Comparison of ENCODE assay signal across 27 cellular contexts in genomic region chr18:78006006-78006802, GRCh38.
"Had no signal": no experiment of that assay in that cellular context is flagged by ENCODE, and none has a peak within 500 bp of the region (broad histone marks: within the 10 kb centered on the region; RNA-seq: fewer than 3 reads in every experiment).

No MANE protein-coding gene starts in this region.

- H3K4me3 Mint-ChIP-seq: activated CD8-positive, alpha-beta memory T cell treated with anti-CD3 and anti-CD28 coated beads, Interleukin-2, amount 10 ng/mL, durations not matched to agents 7 days and 5 days; activated CD8-positive, alpha-beta T cell treated with anti-CD3 and anti-CD28 coated beads, Interleukin-2, amount 10 ng/mL, durations not matched to agents 7 days and 5 days; activated naive CD4-positive, alpha-beta T cell treated with anti-CD3 and anti-CD28 coated beads for 36 hours; activated naive CD8-positive, alpha-beta T cell treated with anti-CD3 and anti-CD28 coated beads for 36 hours; immature natural killer cell; naive thymus-derived CD8-positive, alpha-beta T cell had no signal

- H3K36me3 Mint-ChIP-seq: activated naive CD8-positive, alpha-beta T cell treated with anti-CD3 and anti-CD28 coated beads for 36 hours had no signal

- H3K36me3 ChIP-seq: adrenal gland, esophagus squamous epithelium, heart right ventricle, neutrophil, spleen, suprapubic skin, tibial artery had no signal

- ATAC-seq: activated CD8-positive, alpha-beta memory T cell treated with anti-CD3 and anti-CD28 coated beads, Interleukin-2, amount 10 ng/mL, durations not matched to agents 7 days and 5 days; activated CD8-positive, alpha-beta T cell treated with anti-CD3 and anti-CD28 coated beads, Interleukin-2, amount 10 ng/mL, durations not matched to agents 7 days and 5 days; body of pancreas; heart right ventricle; naive thymus-derived CD8-positive, alpha-beta T cell had no signal

- FAIRE-seq: colon, endometrium, kidney had no signal

- H3K4me1 Mint-ChIP-seq: activated CD8-positive, alpha-beta memory T cell treated with anti-CD3 and anti-CD28 coated beads, Interleukin-2, amount 10 ng/mL, durations not matched to agents 7 days and 5 days; activated naive CD8-positive, alpha-beta T cell treated with anti-CD3 and anti-CD28 coated beads for 36 hours; immature natural killer cell; naive thymus-derived CD8-positive, alpha-beta T cell had no signal

- H3K4me1 ChIP-seq: adrenal gland, body of pancreas, esophagus squamous epithelium, heart right ventricle, spleen, suprapubic skin, tibial artery had no signal

- H3K27ac Mint-ChIP-seq: activated CD8-positive, alpha-beta memory T cell treated with anti-CD3 and anti-CD28 coated beads, Interleukin-2, amount 10 ng/mL, durations not matched to agents 7 days and 5 days; activated CD8-positive, alpha-beta T cell treated with anti-CD3 and anti-CD28 coated beads, Interleukin-2, amount 10 ng/mL, durations not matched to agents 7 days and 5 days; activated naive CD4-positive, alpha-beta T cell treated with anti-CD3 and anti-CD28 coated beads for 36 hours; activated naive CD8-positive, alpha-beta T cell treated with anti-CD3 and anti-CD28 coated beads for 36 hours; immature natural killer cell; naive thymus-derived CD8-positive, alpha-beta T cell had no signal

- H3K4me3 ChIP-seq: adrenal gland, body of pancreas, esophagus squamous epithelium, heart right ventricle, spleen, suprapubic skin, tibial artery had no signal

- H3K9me3 ChIP-seq: adrenal gland, body of pancreas, esophagus squamous epithelium, neutrophil, suprapubic skin, tibial artery had no signal

- H3K27me3 ChIP-seq: adrenal gland, body of pancreas, tibial artery had no signal

- H3K27ac ChIP-seq: adrenal gland, body of pancreas, epithelial cell of prostate, esophagus squamous epithelium, heart right ventricle, neutrophil, spleen, suprapubic skin, tibial artery had no signal

- DNase-seq: activated CD4-positive, alpha-beta T cell treated with anti-CD3 and anti-CD28 coated beads, Interleukin-2, amount 50 U/mL, for 1 hour; activated CD8-positive, alpha-beta memory T cell treated with anti-CD3 and anti-CD28 coated beads, Interleukin-2, amount 10 ng/mL, durations not matched to agents 7 days and 5 days; activated CD8-positive, alpha-beta T cell treated with anti-CD3 and anti-CD28 coated beads, Interleukin-2, amount 10 ng/mL, durations not matched to agents 7 days and 5 days; activated effector memory CD4-positive, alpha-beta T cell treated with Interleukin-2 at 50 U/mL for 16 hours; activated naive CD4-positive, alpha-beta T cell treated with anti-CD3 and anti-CD28 coated beads for 36 hours; activated naive CD8-positive, alpha-beta T cell treated with anti-CD3 and anti-CD28 coated beads for 36 hours; activated T-cell treated with anti-CD3 and anti-CD28 coated beads for 4 hours; adrenal gland; aorta; body of pancreas; dermis blood vessel endothelial cell; effector CD4-positive, alpha-beta T cell; esophagus squamous epithelium; foreskin melanocyte; heart right ventricle; immature natural killer cell; kidney; naive thymus-derived CD8-positive, alpha-beta T cell; spleen; stimulated activated naive CD4-positive, alpha-beta T cell; T-helper 2 cell; tibial artery had no signal
